In the genomic region with DNA sequence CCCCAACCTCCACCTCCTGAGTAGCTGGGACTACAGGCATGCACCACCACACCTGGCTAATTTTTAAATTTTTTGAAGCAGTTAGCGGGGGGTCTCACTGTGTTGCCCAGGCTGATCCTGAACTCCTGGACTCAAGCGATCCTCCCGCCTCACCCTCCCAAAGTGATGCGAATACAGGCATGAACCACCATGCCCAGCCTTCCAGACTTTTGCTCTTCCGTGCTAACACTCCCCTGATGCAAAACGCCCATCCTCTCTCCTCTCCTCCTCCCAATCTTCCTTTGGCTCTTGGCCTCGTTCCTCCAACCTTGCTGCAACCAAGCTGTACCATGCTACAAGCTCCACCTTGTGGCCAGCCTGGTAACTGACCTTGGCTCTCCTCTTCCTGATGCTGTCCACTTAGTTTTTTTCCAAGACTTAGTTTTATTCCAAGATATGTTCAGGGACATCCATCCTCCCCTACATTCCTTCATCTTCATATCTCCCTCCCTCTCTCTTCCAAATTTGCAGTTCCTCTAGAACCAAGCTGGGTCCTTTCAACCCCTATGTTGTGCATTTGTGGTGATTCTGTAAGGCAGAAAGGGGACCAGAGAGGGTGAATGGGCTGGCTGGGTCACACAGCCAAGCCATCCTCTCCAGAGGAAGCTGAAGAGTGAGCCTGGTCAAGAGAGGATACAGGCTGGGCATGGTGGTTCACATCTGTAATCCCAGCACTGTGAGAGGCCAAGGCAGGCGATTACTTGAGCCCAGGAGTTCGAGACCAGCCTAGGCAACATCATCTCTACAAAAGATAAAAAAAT, we compare ENCODE assay signal across 11 cellular contexts. TPM values are rescaled to one million over a fixed set of nuclear protein-coding genes. Genes with fewer than 3 reads are reported as not detected.
A peak's percentile ranks its signal among the peaks of the same experiment; 100 is the strongest.
DNase-seq lines count a peak whose midpoint lies in the region; ATAC-seq and TF ChIP-seq lines count a peak whose summit lies in the region.
"Had no signal": no experiment of that assay in that cellular context is flagged by ENCODE, and none has a peak within 500 bp of the region (broad histone marks: within the 10 kb centered on the region; RNA-seq: fewer than 3 reads in every experiment).

No MANE protein-coding gene starts in this region.

- H3K9me3 ChIP-seq in osteoblast (ENCODE audit: low read depth, low read length) (peaks cover 7% of the 10 kb centered on the region), transverse colon (peaks cover 12 to 13% of the 10 kb centered on the region in 2 donors)

- H3K36me3 ChIP-seq in osteoblast (ENCODE audit: insufficient read depth, low read length) = no peaks in the 10 kb centered on the region
- no peaks in the 10 kb centered on the region for H3K36me3 ChIP-seq in transverse colon
- H3K36me3 ChIP-seq: SJSA1 had no signal

- TF ChIP-seq CTCF in osteoblast (IDR thresholded peaks at IDR 0.05; ENCODE audit: extremely low read depth, low read depth, low read length) (peak; percentile 39), transverse colon (IDR thresholded peaks at IDR 0.05) (peak in 1 of 5 experiments; percentile 15)

- no peak for TF ChIP-seq POLR2A in transverse colon (IDR thresholded peaks at IDR 0.05)

- H3K27ac ChIP-seq in osteoblast (ENCODE audit: low read depth, low read length) = no peak overlapping the region
- no peak overlapping the region for H3K27ac ChIP-seq in transverse colon
- H3K27ac ChIP-seq: SJSA1 had no signal

- DNase-seq in NCI-H2171 treated with DMSO at 0.1 percent for 48 hours (lab: John Stamatoyannopoulos, UW) (peak; percentile 7), NCI-H2171 (lab: John Stamatoyannopoulos, UW) (no peak), HT1080 (ENCODE audit: low read depth) (peak; percentile 16), astrocyte of the hippocampus (ENCODE audit: low read depth, low spot score) (peak; percentile 16), osteoblast (ENCODE audit: insufficient read length, low spot score, missing footprints) (peak; percentile 30), sciatic nerve (ENCODE audit: low spot score) (no peak), transverse colon (no peak)
- DNase-seq: aorta had no signal

- intact Hi-C loops in sciatic nerve (cut with DNase I) = no loop called here
- intact Hi-C loops in transverse colon (cut with DNase I; ENCODE audit: low total_unique reads) = no loop called here

- in situ Hi-C loops in transverse colon (cut with MboI; ENCODE audit: low pct_ligation_motif_present in 1 of 4, low pct_unique_long_range_greater_than_20kb in 1 of 4, low sequenced_read_pairs in 3 of 4) = no loop called here

- ATAC-seq in GM18870 (IDR thresholded peaks at IDR 0.05; ENCODE audit: unreplicated experiment) = no peak
- no peak for ATAC-seq in sciatic nerve

- no peak for TF ChIP-seq EP300 in transverse colon (IDR thresholded peaks at IDR 0.05; ENCODE audit: low read depth)

- H3K4me2 ChIP-seq in osteoblast (ENCODE audit: insufficient read depth, low read length) = no peak overlapping the region

- 68 to 72% methylated on average over 5 to 9 of the region's 9 CpGs for WGBS in transverse colon (ENCODE audit: low coverage in 1 of 2), 2 donors

- H4K20me1 ChIP-seq in osteoblast (ENCODE audit: insufficient read depth, low read length) = no peaks in the 10 kb centered on the region

- H2AFZ ChIP-seq in osteoblast (ENCODE audit: low read length) = no peak overlapping the region

- H3K79me2 ChIP-seq in osteoblast (ENCODE audit: insufficient read depth, low read length) = no peaks in the 10 kb centered on the region

- H3K27me3 ChIP-seq in osteoblast (ENCODE audit: insufficient read depth, low read length) (peaks cover 4% of the 10 kb centered on the region), transverse colon (peaks cover 29% of the 10 kb centered on the region)

- H3K4me1 ChIP-seq in osteoblast (ENCODE audit: insufficient read depth, low read length) (no peaks in the 10 kb centered on the region), transverse colon (peaks cover 0 to 8% (median 4%) of the 10 kb centered on the region in 4 donors)
- H3K4me1 ChIP-seq: SJSA1 had no signal

- H3K4me3 ChIP-seq in osteoblast (ENCODE audit: insufficient read depth, low read length) (no peak overlapping the region), transverse colon (no peak overlapping the region)
- H3K4me3 ChIP-seq: SJSA1 had no signal

RNA-seq across cellular contexts. Expression of a gene that starts 32.8 kb away (rescaled TPM):
- 0.10 TPM in 1 of 2 replicates, not detected in the other for total RNA-seq in HT1080 (2014; rRNA removed; shearing (Covaris generic))
- 0.16 and 0.22 TPM in 2 replicates for polyA plus RNA-seq in HT1080 (2015; cell fraction: cytosol; rRNA removed)
- polyA plus RNA-seq in HT1080 (2015; cell fraction: nucleus; rRNA removed) = 0.87 and 2.4 TPM in 2 replicates
- under 0.01 and 0.36 TPM in 2 replicates for total RNA-seq in osteoblast
- 3.7 TPM for total RNA-seq in sciatic nerve
- total RNA-seq in transverse colon = 10 to 100 TPM in 3 of 4 donors, not detected in 1; 13.2 to 45.3 (median 22.7) TPM
- total RNA-seq: HT-29, SJSA1 had no signal

Comparison
In these comparisons a context has a peak if more than half of its experiments do, and no peak if none do; other contexts are left out.
1. DNase-seq: peak in NCI-H2171 treated with DMSO at 0.1 percent for 48 hours (single experiment), HT1080 (single experiment), astrocyte of the hippocampus (single experiment) and osteoblast (single experiment); none in NCI-H2171 (single experiment), sciatic nerve (single experiment) and transverse colon (single experiment).